ENCODE assay signal across 2 cellular contexts in the genomic region with DNA sequence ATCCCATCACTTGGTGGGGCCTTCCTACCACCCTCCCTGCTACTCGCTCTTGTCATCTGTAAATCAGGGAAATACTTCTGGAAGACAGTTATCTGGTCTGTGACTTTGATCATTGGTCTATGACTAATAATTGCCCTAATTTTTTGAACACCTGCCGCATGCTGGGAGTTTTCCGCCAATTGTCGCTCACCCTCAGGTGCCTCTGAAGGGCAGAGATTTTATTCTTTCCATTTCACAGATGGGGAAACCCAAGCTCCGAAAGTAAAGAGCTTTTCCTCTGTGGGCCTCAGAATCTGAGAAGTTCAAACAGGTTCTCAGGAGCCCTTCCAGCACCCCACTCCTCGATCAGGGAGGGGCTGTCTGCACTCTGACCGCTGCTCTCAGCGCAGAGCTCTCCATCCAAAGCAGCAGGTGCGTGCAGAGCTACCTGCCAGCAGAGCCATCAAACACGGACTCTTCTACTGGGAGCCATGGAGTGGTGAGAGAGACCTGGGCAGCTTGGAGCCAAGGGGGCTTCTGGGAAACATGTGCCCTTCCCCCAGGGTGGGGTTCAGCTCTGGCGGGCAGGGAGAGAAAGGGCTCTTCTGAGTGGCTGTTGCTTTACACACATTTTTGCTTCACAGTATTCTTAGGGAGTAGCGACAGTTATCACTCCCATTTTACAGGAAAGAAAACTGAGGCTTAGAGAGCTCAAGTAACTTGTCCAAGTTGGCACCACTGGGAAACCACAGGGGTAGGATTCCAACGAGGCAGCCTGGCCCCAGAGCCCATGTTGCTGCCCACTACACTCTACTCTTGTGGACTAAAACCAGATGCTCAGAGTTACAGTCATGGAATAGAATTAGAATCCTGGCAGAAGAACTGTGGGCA.
A peak's percentile ranks its signal among the peaks of the same experiment; 100 is the strongest.
TF ChIP-seq lines count a peak whose summit lies in the region.

No MANE protein-coding gene starts in this region.

TF ChIP-seq in GM23338, 12 proteins besides CTCF, POLR2A, EP300 and RAD21:
- TF ChIP-seq STAT1 (IDR thresholded peaks at IDR 0.05; ENCODE audit: unreplicated experiment): no peak
- TF ChIP-seq POLR2AphosphoS5 (IDR thresholded peaks at IDR 0.05; ENCODE audit: low read depth): no peak
- TF ChIP-seq, protein P1, sequence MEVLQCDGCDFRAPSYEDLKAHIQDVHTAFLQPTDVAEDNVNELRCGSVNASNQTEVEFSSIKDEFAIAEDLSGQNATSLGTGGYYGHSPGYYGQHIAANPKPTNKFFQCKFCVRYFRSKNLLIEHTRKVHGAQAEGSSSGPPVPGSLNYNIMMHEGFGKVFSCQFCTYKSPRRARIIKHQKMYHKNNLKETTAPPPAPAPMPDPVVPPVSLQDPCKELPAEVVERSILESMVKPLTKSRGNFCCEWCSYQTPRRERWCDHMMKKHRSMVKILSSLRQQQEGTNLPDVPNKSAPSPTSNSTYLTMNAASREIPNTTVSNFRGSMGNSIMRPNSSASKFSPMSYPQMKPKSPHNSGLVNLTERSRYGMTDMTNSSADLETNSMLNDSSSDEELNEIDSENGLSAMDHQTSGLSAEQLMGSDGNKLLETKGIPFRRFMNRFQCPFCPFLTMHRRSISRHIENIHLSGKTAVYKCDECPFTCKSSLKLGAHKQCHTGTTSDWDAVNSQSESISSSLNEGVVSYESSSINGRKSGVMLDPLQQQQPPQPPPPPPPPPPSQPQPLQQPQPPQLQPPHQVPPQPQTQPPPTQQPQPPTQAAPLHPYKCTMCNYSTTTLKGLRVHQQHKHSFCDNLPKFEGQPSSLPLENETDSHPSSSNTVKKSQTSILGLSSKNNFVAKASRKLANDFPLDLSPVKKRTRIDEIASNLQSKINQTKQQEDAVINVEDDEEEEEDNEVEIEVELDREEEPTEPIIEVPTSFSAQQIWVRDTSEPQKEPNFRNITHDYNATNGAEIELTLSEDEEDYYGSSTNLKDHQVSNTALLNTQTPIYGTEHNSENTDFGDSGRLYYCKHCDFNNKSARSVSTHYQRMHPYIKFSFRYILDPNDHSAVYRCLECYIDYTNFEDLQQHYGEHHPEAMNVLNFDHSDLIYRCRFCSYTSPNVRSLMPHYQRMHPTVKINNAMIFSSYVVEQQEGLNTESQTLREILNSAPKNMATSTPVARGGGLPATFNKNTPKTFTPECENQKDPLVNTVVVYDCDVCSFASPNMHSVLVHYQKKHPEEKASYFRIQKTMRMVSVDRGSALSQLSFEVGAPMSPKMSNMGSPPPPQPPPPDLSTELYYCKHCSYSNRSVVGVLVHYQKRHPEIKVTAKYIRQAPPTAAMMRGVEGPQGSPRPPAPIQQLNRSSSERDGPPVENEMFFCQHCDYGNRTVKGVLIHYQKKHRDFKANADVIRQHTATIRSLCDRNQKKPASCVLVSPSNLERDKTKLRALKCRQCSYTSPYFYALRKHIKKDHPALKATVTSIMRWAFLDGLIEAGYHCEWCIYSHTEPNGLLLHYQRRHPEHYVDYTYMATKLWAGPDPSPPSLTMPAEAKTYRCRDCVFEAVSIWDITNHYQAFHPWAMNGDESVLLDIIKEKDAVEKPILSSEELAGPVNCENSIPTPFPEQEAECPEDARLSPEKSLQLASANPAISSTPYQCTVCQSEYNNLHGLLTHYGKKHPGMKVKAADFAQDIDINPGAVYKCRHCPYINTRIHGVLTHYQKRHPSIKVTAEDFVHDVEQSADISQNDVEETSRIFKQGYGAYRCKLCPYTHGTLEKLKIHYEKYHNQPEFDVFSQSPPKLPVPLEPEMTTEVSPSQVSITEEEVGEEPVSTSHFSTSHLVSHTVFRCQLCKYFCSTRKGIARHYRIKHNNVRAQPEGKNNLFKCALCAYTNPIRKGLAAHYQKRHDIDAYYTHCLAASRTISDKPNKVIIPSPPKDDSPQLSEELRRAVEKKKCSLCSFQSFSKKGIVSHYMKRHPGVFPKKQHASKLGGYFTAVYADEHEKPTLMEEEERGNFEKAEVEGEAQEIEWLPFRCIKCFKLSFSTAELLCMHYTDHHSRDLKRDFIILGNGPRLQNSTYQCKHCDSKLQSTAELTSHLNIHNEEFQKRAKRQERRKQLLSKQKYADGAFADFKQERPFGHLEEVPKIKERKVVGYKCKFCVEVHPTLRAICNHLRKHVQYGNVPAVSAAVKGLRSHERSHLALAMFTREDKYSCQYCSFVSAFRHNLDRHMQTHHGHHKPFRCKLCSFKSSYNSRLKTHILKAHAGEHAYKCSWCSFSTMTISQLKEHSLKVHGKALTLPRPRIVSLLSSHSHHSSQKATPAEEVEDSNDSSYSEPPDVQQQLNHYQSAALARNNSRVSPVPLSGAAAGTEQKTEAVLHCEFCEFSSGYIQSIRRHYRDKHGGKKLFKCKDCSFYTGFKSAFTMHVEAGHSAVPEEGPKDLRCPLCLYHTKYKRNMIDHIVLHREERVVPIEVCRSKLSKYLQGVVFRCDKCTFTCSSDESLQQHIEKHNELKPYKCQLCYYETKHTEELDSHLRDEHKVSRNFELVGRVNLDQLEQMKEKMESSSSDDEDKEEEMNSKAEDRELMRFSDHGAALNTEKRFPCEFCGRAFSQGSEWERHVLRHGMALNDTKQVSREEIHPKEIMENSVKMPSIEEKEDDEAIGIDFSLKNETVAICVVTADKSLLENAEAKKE (CRISPR knock-in tag; IDR thresholded peaks at IDR 0.05): no peak
- no peak for TF ChIP-seq CREB1 (CRISPR knock-in tag; IDR thresholded peaks at IDR 0.05; ENCODE audit: low read depth)
- no peak for TF ChIP-seq ZNF114 (CRISPR knock-in tag; IDR thresholded peaks at IDR 0.05)
- no peak for TF ChIP-seq ZNF331 (CRISPR knock-in tag; IDR thresholded peaks at IDR 0.05; ENCODE audit: low read depth)

TF ChIP-seq in H1, 55 proteins besides CTCF, POLR2A, EP300 and RAD21:
- peak; percentile 81 for TF ChIP-seq KDM1A (IDR thresholded peaks at IDR 0.05; ENCODE audit: borderline replicate concordance, low read length)
- TF ChIP-seq FOSL1 (IDR thresholded peaks at IDR 0.05; ENCODE audit: insufficient read depth, low read depth, low read length): no peak
